8 cellular contexts compared by ENCODE assay signal in genomic region chr7:42940985-42941847, GRCh38. TPM values are rescaled to one million over a fixed set of nuclear protein-coding genes. Genes with fewer than 3 reads are reported as not detected.
A peak's percentile ranks its signal among the peaks of the same experiment; 100 is the strongest.
DNase-seq lines count a peak whose midpoint lies in the region; ATAC-seq, FAIRE-seq and TF ChIP-seq lines count a peak whose summit lies in the region.

No MANE protein-coding gene starts in this region.

- no peaks in the 10 kb centered on the region for H3K9me3 Mint-ChIP-seq in CD4-positive, alpha-beta T cell

- POLR2A ChIA-PET in CD4-positive, alpha-beta T cell (lab: Charles Lee) = interaction anchor here (0.6 to 1.2 kb wide), 4 partner anchors 9 to 898 kb away, joined by 3 to 8 read pairs (median 4); partner anchors contain the start of genes COA1, MRPL32, PSMA2 and STK17A

- H3K36me3 ChIP-seq in SJCRH30 = peaks cover 21% of the 10 kb centered on the region
- H3K36me3 ChIP-seq in trophoblast cell (ENCODE audit: control insufficient read depth in 1 of 2, insufficient read depth in 2 of 2, low read length in 2 of 2) = peaks cover 6% of the 10 kb centered on the region in 2 experiments

- H3K9ac ChIP-seq in trophoblast cell (ENCODE audit: low read length) = peak overlapping the region; percentile 16

- H3K18ac ChIP-seq in trophoblast cell (ENCODE audit: low read length) = no peak overlapping the region

- peak; percentile 58 to 77 (median 70) for DNase-seq in CD4-positive, alpha-beta T cell
- DNase-seq in LHCN-M2 (ENCODE audit: low read depth) (peak; percentile 66), SJCRH30 (peak; percentile 60 to 79), globus pallidus (ENCODE audit: low spot score) (peak; percentile 68), trophoblast cell (peak; percentile 77 to 90), urothelium cell line (ENCODE audit: low spot score) (peak; percentile 73)
- DNase-seq in activated gamma-delta T cell treated with anti-CD3 and anti-CD28 coated beads, Interleukin-2, amount 50 U/mL, for 16 hours (ENCODE audit: low read depth) = peak; percentile 56

- H4K91ac ChIP-seq in trophoblast cell (ENCODE audit: low read depth, low read length) = no peak overlapping the region

- H3K27ac ChIP-seq in CD4-positive, alpha-beta T cell (ENCODE audit: low read depth, low read length) = no peak overlapping the region
- no peak overlapping the region for H3K27ac ChIP-seq in SJCRH30
- no peak overlapping the region for H3K27ac ChIP-seq in trophoblast cell (ENCODE audit: low read depth, low read length)

- no peaks in the 10 kb centered on the region for H3K79me2 ChIP-seq in trophoblast cell (ENCODE audit: control insufficient read depth, insufficient read depth, low read length, poor library complexity)

- CTCF ChIA-PET in CD4-positive, alpha-beta T cell (lab: Charles Lee) = interaction anchor here (0.8 to 1.2 kb wide), 6 partner anchors 9 to 898 kb away, joined by 3 to 12 read pairs (median 4); partner anchors contain the start of genes MRPL32 and PSMA2

- H3K27ac Mint-ChIP-seq in CD4-positive, alpha-beta T cell = no peak overlapping the region

- H3K4ac ChIP-seq in trophoblast cell (ENCODE audit: low read depth, low read length) = no peak overlapping the region

- H3K9me3 ChIP-seq in CD4-positive, alpha-beta T cell (ENCODE audit: control insufficient read depth, low read length) = no peaks in the 10 kb centered on the region
- H3K9me3 ChIP-seq in SJCRH30 (replicated peaks) (no peaks in the 10 kb centered on the region), trophoblast cell (ENCODE audit: insufficient read depth, low read depth, low read length) (no peaks in the 10 kb centered on the region)

- no peak overlapping the region for H2BK120ac ChIP-seq in trophoblast cell (ENCODE audit: insufficient read depth, low read length, poor library complexity)

- no peaks in the 10 kb centered on the region for H3K79me1 ChIP-seq in trophoblast cell (ENCODE audit: low read length)

- no peak overlapping the region for H2AK5ac ChIP-seq in trophoblast cell (ENCODE audit: low read length)

- no peaks in the 10 kb centered on the region for H3K27me3 Mint-ChIP-seq in CD4-positive, alpha-beta T cell

- H3K4me2 ChIP-seq in trophoblast cell (ENCODE audit: low read length) = no peak overlapping the region

- peaks cover 4% of the 10 kb centered on the region for H3K4me1 Mint-ChIP-seq in CD4-positive, alpha-beta T cell (ENCODE audit: low read depth)

- no peak overlapping the region for H3K4me3 ChIP-seq in SJCRH30
- no peak overlapping the region for H3K4me3 ChIP-seq in trophoblast cell (ENCODE audit: low read depth, low read length)

- no peak overlapping the region for H3K4me3 Mint-ChIP-seq in CD4-positive, alpha-beta T cell

- peaks cover 39% of the 10 kb centered on the region for H3K36me3 Mint-ChIP-seq in CD4-positive, alpha-beta T cell (ENCODE audit: low read depth)

- H3K27me3 ChIP-seq in CD4-positive, alpha-beta T cell (ENCODE audit: control insufficient read depth, insufficient read depth, low read length) = no peaks in the 10 kb centered on the region
- H3K27me3 ChIP-seq in SJCRH30 (no peaks in the 10 kb centered on the region), trophoblast cell (ENCODE audit: insufficient read depth, low read length) (no peaks in the 10 kb centered on the region)

- no peak overlapping the region for H2BK5ac ChIP-seq in trophoblast cell (ENCODE audit: low read depth, low read length, poor library complexity)

- no peak overlapping the region for H3K23ac ChIP-seq in trophoblast cell (ENCODE audit: low read length)

- no peak overlapping the region for H4K8ac ChIP-seq in trophoblast cell (ENCODE audit: low read depth, low read length)

- FAIRE-seq in urothelium cell line (lab: Jason Lieb, UNC) = no peak

- intact Hi-C loops in CD4-positive, alpha-beta T cell (cut with DNase I, micrococcal nuclease) = loop anchor here (1.0 to 10.0 kb wide), 5 partner anchors 320 to 898 kb away; no protein-coding TSS in a partner anchor

- no peak overlapping the region for H3K14ac ChIP-seq in trophoblast cell (ENCODE audit: low read length)

- H2AFZ ChIP-seq in trophoblast cell (ENCODE audit: insufficient read depth, low read length, poor library complexity) = no peak overlapping the region

- no peak overlapping the region for H2BK12ac ChIP-seq in trophoblast cell (ENCODE audit: low read length)

- WGBS in trophoblast cell (ENCODE audit: extremely low coverage, insufficient coverage, insufficient read length) = 100% methylated on average over 1 of the region's 13 CpGs

- TF ChIP-seq CTCF in CD4-positive, alpha-beta T cell (IDR thresholded peaks at IDR 0.05) = peak; percentile 87

- peak; percentile 72 for ATAC-seq in CD4-positive, alpha-beta T cell (ENCODE audit: poor library complexity)
- peak; percentile 47 for ATAC-seq in GM19467 (IDR thresholded peaks at IDR 0.05; ENCODE audit: unreplicated experiment)

- H4K12ac ChIP-seq in trophoblast cell (ENCODE audit: low read depth, low read length) = no peak overlapping the region

- no peaks in the 10 kb centered on the region for H3K4me1 ChIP-seq in SJCRH30
- H3K4me1 ChIP-seq in trophoblast cell (ENCODE audit: control insufficient read depth in 1 of 2, insufficient read depth in 2 of 2, low read length in 2 of 2) = no peaks in the 10 kb centered on the region

RNA-seq across cellular contexts. Expression of gene MRPL32, which starts 9.0 kb away (rescaled TPM):
- 10 to 100 TPM; 57.1 to 60.7 TPM for total RNA-seq in CD4-positive, alpha-beta T cell
- 63.5 and 81.4 TPM in 2 replicates for total RNA-seq in LHCN-M2 (2014; rRNA removed)
- 46.3 TPM for polyA plus RNA-seq in LHCN-M2 (2012)
- total RNA-seq in SJCRH30 (2014; rRNA removed; shearing (Covaris generic)) = 68.0 and 79.4 TPM in 2 replicates
- 60.2 and 70.0 TPM in 2 replicates for polyA plus RNA-seq in trophoblast cell (2013)

RNA-seq across cellular contexts. Expression of gene PSMA2, which starts 9.2 kb away (rescaled TPM):
- total RNA-seq in CD4-positive, alpha-beta T cell = 10 to 100 TPM; 38.8 to 41.0 TPM
- 144 and 159 TPM in 2 replicates for total RNA-seq in LHCN-M2 (2014; rRNA removed)
- polyA plus RNA-seq in LHCN-M2 (2012) = 128 TPM
- total RNA-seq in SJCRH30 (2014; rRNA removed; shearing (Covaris generic)) = 178 and 199 TPM in 2 replicates
- 200 and 207 TPM in 2 replicates for polyA plus RNA-seq in trophoblast cell (2013)

RNA-seq across cellular contexts. Expression of gene C7orf25, which starts 29.3 kb away (rescaled TPM):
- total RNA-seq in CD4-positive, alpha-beta T cell = 1 to 10 TPM; 2.1 to 3.7 TPM
- total RNA-seq in LHCN-M2 (2014; rRNA removed) = 23.0 and 24.4 TPM in 2 replicates
- 5.0 TPM for polyA plus RNA-seq in LHCN-M2 (2012)
- 2.4 and 2.8 TPM in 2 replicates for total RNA-seq in SJCRH30 (2014; rRNA removed; shearing (Covaris generic))
- 3.9 and 4.7 TPM in 2 replicates for polyA plus RNA-seq in trophoblast cell (2013)
